Comparison of ENCODE assay signal across 8 cellular contexts in the genomic region with DNA sequence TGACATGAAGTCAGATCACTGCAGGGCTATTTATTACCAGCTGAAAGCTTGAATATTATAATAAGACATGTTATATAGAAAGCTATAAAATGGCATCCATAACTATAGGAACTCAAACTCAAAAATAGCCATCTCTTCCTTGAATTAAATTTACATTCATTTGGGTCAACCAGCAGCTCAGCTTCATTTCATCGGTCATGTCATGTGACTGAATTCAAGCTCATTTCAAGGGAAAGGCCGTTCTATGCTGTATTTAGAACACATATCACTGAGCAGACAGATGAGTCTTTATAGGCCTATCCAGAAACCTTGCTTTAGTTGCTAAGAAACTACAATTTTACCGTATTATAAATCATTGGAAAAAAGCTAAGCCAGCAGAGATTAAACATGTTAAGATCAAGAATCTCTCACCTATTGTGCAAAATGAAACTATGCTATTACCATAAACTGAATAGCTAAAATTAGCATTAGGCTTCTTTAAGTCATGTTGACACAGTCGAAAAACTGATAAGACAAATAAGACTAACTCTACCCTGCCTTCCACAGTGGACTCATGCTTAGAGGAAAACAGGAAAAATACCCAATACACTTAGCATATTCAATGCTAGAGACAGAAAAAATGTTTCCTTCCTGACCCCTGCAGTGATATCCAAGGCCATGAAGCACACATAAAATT. TPM values are rescaled to one million over a fixed set of nuclear protein-coding genes. Genes with fewer than 3 reads are reported as not detected.
DNase-seq lines count a peak whose midpoint lies in the region; ATAC-seq and TF ChIP-seq lines count a peak whose summit lies in the region.

No MANE protein-coding gene starts in this region.

- H3K23ac ChIP-seq in mesenchymal stem cell (ENCODE audit: low read length in 2 of 2), result no peak overlapping the region

- no peaks in the 10 kb centered on the region for H3K79me1 ChIP-seq in mesenchymal stem cell (replicated peaks; ENCODE audit: low read length, poor library complexity, severe bottlenecking)

- in situ Hi-C loops in brain microvascular endothelial cell (cut with HindIII; ENCODE audit: low pct_ligation_motif_present, low sequenced_read_pairs), result no loop called here

- H2BK5ac ChIP-seq in mesenchymal stem cell (ENCODE audit: low read depth, low read length, poor library complexity, severe bottlenecking), result no peak overlapping the region

- H3K4me1 ChIP-seq in right atrium auricular region (peaks cover 0 to 58% of the 10 kb centered on the region in 2 donors), mesenchymal stem cell (ENCODE audit: control insufficient read depth, insufficient read depth, low read depth, low read length) (peaks cover 10% of the 10 kb centered on the region)

- no peak overlapping the region for H3K18ac ChIP-seq in mesenchymal stem cell (ENCODE audit: low read depth in 1 of 2, low read length in 2 of 2)

- H3K27ac ChIP-seq in right atrium auricular region (peak overlapping the region; percentile 95 to 97), brain microvascular endothelial cell (no peak overlapping the region), mesenchymal stem cell (ENCODE audit: low read length, poor library complexity, severe bottlenecking) (no peak overlapping the region)

- no peak overlapping the region for H3K4ac ChIP-seq in mesenchymal stem cell (ENCODE audit: low read depth in 1 of 2, low read length in 2 of 2)

- ATAC-seq in left cardiac atrium, result no peak
- ATAC-seq in GM19395 (IDR thresholded peaks at IDR 0.05; ENCODE audit: unreplicated experiment), result no peak

- H2AFZ ChIP-seq in mesenchymal stem cell (ENCODE audit: low read depth, low read length), result no peak overlapping the region

- DNase-seq in right atrium auricular region (ENCODE audit: low spot score) (no peak), left cardiac atrium (no peak), brain microvascular endothelial cell (no peak), mesenchymal stem cell (peak; percentile 36), NCI-H748 treated with DMSO at 0.1 percent for 48 hours (lab: John Stamatoyannopoulos, UW) (no peak), hypothalamus (lab: John Stamatoyannopoulos, UW) (no peak)
- no peak for DNase-seq in activated CD4-positive, alpha-beta T cell treated with anti-CD3 and anti-CD28 coated beads, Interleukin-2, amount 50 U/mL, for 1 hour

- H3K4me2 ChIP-seq in mesenchymal stem cell (ENCODE audit: low read length, poor library complexity, severe bottlenecking), result peak overlapping the region; percentile 37

- no peaks in the 10 kb centered on the region for H3K9me3 ChIP-seq in right atrium auricular region
- no peaks in the 10 kb centered on the region for H3K9me3 ChIP-seq in mesenchymal stem cell (ENCODE audit: control insufficient read depth, low read length)

- H2BK12ac ChIP-seq in mesenchymal stem cell (ENCODE audit: low read length in 2 of 2), result no peak overlapping the region

- WGBS in mesenchymal stem cell, result 72% methylated on average over 4 of the region's 4 CpGs

- no peaks in the 10 kb centered on the region for H3K36me3 ChIP-seq in right atrium auricular region
- H3K36me3 ChIP-seq in brain microvascular endothelial cell (replicated peaks), result no peaks in the 10 kb centered on the region
- no peaks in the 10 kb centered on the region for H3K36me3 ChIP-seq in mesenchymal stem cell (ENCODE audit: control insufficient read depth in 1 of 2, insufficient read depth in 2 of 2, low read depth in 1 of 2, low read length in 2 of 2)

- H4K8ac ChIP-seq in mesenchymal stem cell (ENCODE audit: low read length), result no peak overlapping the region

- no peak for TF ChIP-seq CTCF in right atrium auricular region (IDR thresholded peaks at IDR 0.05)
- TF ChIP-seq CTCF in brain microvascular endothelial cell (IDR thresholded peaks at IDR 0.05; ENCODE audit: low read depth, low read length, missing control alignments), result no peak

- H2AK5ac ChIP-seq in mesenchymal stem cell (ENCODE audit: low read length, severe bottlenecking), result no peak overlapping the region

- H3K9ac ChIP-seq in mesenchymal stem cell (ENCODE audit: low read length), result peak overlapping the region; percentile 91

- intact Hi-C loops in left cardiac atrium (cut with DNase I), result no loop called here

- no peaks in the 10 kb centered on the region for H3K27me3 ChIP-seq in right atrium auricular region
- no peaks in the 10 kb centered on the region for H3K27me3 ChIP-seq in brain microvascular endothelial cell (replicated peaks)
- H3K27me3 ChIP-seq in mesenchymal stem cell (ENCODE audit: control insufficient read depth in 1 of 2, insufficient read depth in 1 of 2, low read length in 2 of 2), result no peaks in the 10 kb centered on the region

- no peak overlapping the region for H2BK120ac ChIP-seq in mesenchymal stem cell (ENCODE audit: low read depth, low read length)

- H3K14ac ChIP-seq in mesenchymal stem cell (ENCODE audit: low read length in 2 of 2), result no peak overlapping the region

- no peak overlapping the region for H4K91ac ChIP-seq in mesenchymal stem cell (ENCODE audit: low read length)

- no peak overlapping the region for H2BK15ac ChIP-seq in mesenchymal stem cell (ENCODE audit: low read depth, poor library complexity, severe bottlenecking)

- peak overlapping the region; percentile 86 to 98 for H3K4me3 ChIP-seq in right atrium auricular region
- peak overlapping the region; percentile 90 for H3K4me3 ChIP-seq in brain microvascular endothelial cell (ENCODE audit: low read depth, low read length)
- H3K4me3 ChIP-seq in mesenchymal stem cell (ENCODE audit: insufficient read depth in 1 of 2, low read depth in 1 of 2, low read length in 2 of 2), result peak overlapping the region in 1 of 2 experiments; percentile 81

RNA-seq across cellular contexts. Expression of gene NPTN, which starts 2.3 kb away (rescaled TPM):
- total RNA-seq in right atrium auricular region (100 to 1,000 TPM; 186 to 225 TPM), left cardiac atrium (100 to 1,000 TPM; 175 to 223 TPM)
- polyA plus RNA-seq in mesenchymal stem cell (2013, experiment 1 of 2), result 177 TPM
- polyA plus RNA-seq in mesenchymal stem cell (2013, experiment 2 of 2), result 174 TPM

RNA-seq across cellular contexts. Expression of gene CD276, which starts 53.2 kb away (rescaled TPM):
- total RNA-seq in right atrium auricular region (10 to 100 TPM; 31.2 to 60.4 TPM), left cardiac atrium (10 to 100 TPM; 29.6 to 77.5 TPM)
- polyA plus RNA-seq in mesenchymal stem cell (2013, experiment 1 of 2), result 490 TPM
- 486 TPM for polyA plus RNA-seq in mesenchymal stem cell (2013, experiment 2 of 2)

Comparison
In these comparisons a context has a peak if more than half of its experiments do, and no peak if none do; other contexts are left out.
1. H3K27ac ChIP-seq: peak in right atrium auricular region (2 of 2); none in brain microvascular endothelial cell (single experiment) and mesenchymal stem cell (single experiment).